18 cellular contexts compared by ENCODE assay signal in the genomic region with DNA sequence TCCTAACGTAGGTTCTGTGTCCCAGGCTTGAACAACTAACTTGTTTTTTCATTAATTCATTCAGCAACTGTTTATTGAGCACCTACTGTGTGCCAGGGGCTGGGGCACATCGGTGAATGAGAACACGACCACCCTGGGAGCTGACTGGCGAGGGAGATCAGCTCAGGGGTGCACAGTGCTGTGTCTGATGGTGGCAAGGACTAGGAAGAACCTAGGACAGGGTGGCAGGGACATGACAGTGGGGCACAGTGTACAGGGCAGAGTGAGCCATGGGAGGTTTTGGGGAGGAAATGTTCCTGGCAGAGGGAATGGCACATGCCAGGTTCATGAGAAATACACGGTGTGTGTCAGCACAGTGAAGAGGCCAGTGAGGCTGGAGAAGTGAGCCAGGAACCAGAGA.
DNase-seq lines count a peak whose midpoint lies in the region; ATAC-seq and TF ChIP-seq lines count a peak whose summit lies in the region.
"Had no signal": no experiment of that assay in that cellular context is flagged by ENCODE, and none has a peak within 500 bp of the region (broad histone marks: within the 10 kb centered on the region; RNA-seq: fewer than 3 reads in every experiment).

No MANE protein-coding gene starts in this region.

- H3K27me3 Mint-ChIP-seq in endodermal cell (ENCODE audit: insufficient read depth), result no peaks in the 10 kb centered on the region
- H3K27me3 Mint-ChIP-seq: CD4-positive, CD25-positive, alpha-beta regulatory T cell had no signal

- 85 to 92% methylated on average over 5 of the region's 5 CpGs for WGBS in GM23248 (ENCODE audit: low coverage in 1 of 2, low lambda C conversion rate in 2 of 2, missing lambda C conversion rate in 2 of 2), 2 experiments
- WGBS in endodermal cell (ENCODE audit: insufficient coverage in 1 of 2, insufficient read length in 1 of 2), 2 experiments, result 94 to 98% methylated on average over 5 of the region's 5 CpGs

- H3K9me3 ChIP-seq in GM23248 (ENCODE audit: low read depth) (no peaks in the 10 kb centered on the region), MG63 (no peaks in the 10 kb centered on the region), endodermal cell (ENCODE audit: control insufficient read depth, low read length) (peaks cover 5% of the 10 kb centered on the region), Peyer's patch (no peaks in the 10 kb centered on the region)
- H3K9me3 ChIP-seq: BE2C had no signal

- no peak for TF ChIP-seq POLR2A in Peyer's patch (IDR thresholded peaks at IDR 0.05)

- H3K4me3 Mint-ChIP-seq in endodermal cell, result no peak overlapping the region
- H3K4me3 Mint-ChIP-seq in stimulated activated effector memory CD8-positive, alpha-beta T cell treated with anti-CD3 and anti-CD28 coated beads, Interleukin-12 subunit alpha, Interleukin-12 subunit beta, amount 100 ng/mL, for 72 hours, result no peak overlapping the region
- H3K4me3 Mint-ChIP-seq: CD4-positive, CD25-positive, alpha-beta regulatory T cell; CD8-positive, alpha-beta memory T cell had no signal

- peak overlapping the region; percentile 4 for H3K27ac Mint-ChIP-seq in endodermal cell
- no peak overlapping the region for H3K27ac Mint-ChIP-seq in stimulated activated effector memory CD8-positive, alpha-beta T cell treated with anti-CD3 and anti-CD28 coated beads, Interleukin-12 subunit alpha, Interleukin-12 subunit beta, amount 100 ng/mL, for 72 hours
- H3K27ac Mint-ChIP-seq: CD8-positive, alpha-beta memory T cell had no signal

- peak; percentile 47 for ATAC-seq in stimulated activated effector memory CD8-positive, alpha-beta T cell treated with anti-CD3 and anti-CD28 coated beads, Interleukin-12 subunit alpha, Interleukin-12 subunit beta, amount 100 ng/mL, for 72 hours
- no peak for ATAC-seq in GM19035 (IDR thresholded peaks at IDR 0.05; ENCODE audit: unreplicated experiment)
- ATAC-seq: K562 had no signal

- peaks cover 7% of the 10 kb centered on the region; the same call in 1 of the 2 replicates for H3K27me3 ChIP-seq in GM23248 (replicated peaks; ENCODE audit: insufficient read depth)
- no peaks in the 10 kb centered on the region for H3K27me3 ChIP-seq in MG63
- H3K27me3 ChIP-seq in endodermal cell (ENCODE audit: control insufficient read depth, insufficient read depth, low read length, poor library complexity, severe bottlenecking), result no peaks in the 10 kb centered on the region
- no peaks in the 10 kb centered on the region for H3K27me3 ChIP-seq in Peyer's patch
- H3K27me3 ChIP-seq: BE2C had no signal

- no peak for TF ChIP-seq CTCF in endodermal cell (conservative IDR thresholded peaks at IDR 0.05)
- TF ChIP-seq CTCF in Peyer's patch (IDR thresholded peaks at IDR 0.05), result no peak

- in situ Hi-C loops in GM23248 (cut with MboI), result no loop called here

- H3K9ac ChIP-seq in GM23248, result no peak overlapping the region
- H3K9ac ChIP-seq in endodermal cell (ENCODE audit: extremely low read depth, low read length, poor library complexity, severe bottlenecking), result no peak overlapping the region

- no peaks in the 10 kb centered on the region for H4K20me1 ChIP-seq in GM23248 (ENCODE audit: insufficient read depth)

- peak; percentile 23 for DNase-seq in GM23248
- DNase-seq in MG63, result peak; percentile 42
- no peak for DNase-seq in endodermal cell
- DNase-seq in stimulated activated effector memory CD8-positive, alpha-beta T cell treated with anti-CD3 and anti-CD28 coated beads, Interleukin-12 subunit alpha, Interleukin-12 subunit beta, amount 100 ng/mL, for 72 hours (ENCODE audit: low spot score in 2 of 2), result no peak
- DNase-seq in nucleus accumbens (lab: John Stamatoyannopoulos, UW), result no peak
- no peak for DNase-seq in Peyer's patch
- DNase-seq in NCI-H526 (lab: John Stamatoyannopoulos, UW), result no peak
- DNase-seq: ACHN; BE2C; C1 segment of cervical spinal cord; CD4-positive, CD25-positive, alpha-beta regulatory T cell; CD8-positive, alpha-beta memory T cell; COR-L47; HCEC 1CT; IMR-90 had no signal

- H3K9me3 Mint-ChIP-seq in endodermal cell, result peaks cover 9% of the 10 kb centered on the region
- H3K9me3 Mint-ChIP-seq in stimulated activated effector memory CD8-positive, alpha-beta T cell treated with anti-CD3 and anti-CD28 coated beads, Interleukin-12 subunit alpha, Interleukin-12 subunit beta, amount 100 ng/mL, for 72 hours, result no peaks in the 10 kb centered on the region
- H3K9me3 Mint-ChIP-seq: CD8-positive, alpha-beta memory T cell had no signal

- no peak overlapping the region for H3K4me2 ChIP-seq in GM23248 (ENCODE audit: unreplicated experiment)

- no peaks in the 10 kb centered on the region for H3K36me3 ChIP-seq in GM23248 (ENCODE audit: low read depth)
- H3K36me3 ChIP-seq in MG63, result no peaks in the 10 kb centered on the region; the same call in 1 of the 2 replicates
- no peaks in the 10 kb centered on the region for H3K36me3 ChIP-seq in endodermal cell (ENCODE audit: control insufficient read depth, insufficient read depth, low read length)
- no peaks in the 10 kb centered on the region for H3K36me3 ChIP-seq in Peyer's patch
- H3K36me3 ChIP-seq: BE2C had no signal

- peaks cover 4% of the 10 kb centered on the region; the same call in 1 of the 2 replicates for H3F3A ChIP-seq in GM23248 (ENCODE audit: insufficient read depth)

- H3K36me3 Mint-ChIP-seq in endodermal cell (ENCODE audit: low read depth), result peaks cover 29% of the 10 kb centered on the region
- no peaks in the 10 kb centered on the region for H3K36me3 Mint-ChIP-seq in stimulated activated effector memory CD8-positive, alpha-beta T cell treated with anti-CD3 and anti-CD28 coated beads, Interleukin-12 subunit alpha, Interleukin-12 subunit beta, amount 100 ng/mL, for 72 hours
- H3K36me3 Mint-ChIP-seq: CD4-positive, CD25-positive, alpha-beta regulatory T cell; CD8-positive, alpha-beta memory T cell had no signal

- no peak overlapping the region for H3K4me3 ChIP-seq in GM23248
- H3K4me3 ChIP-seq in MG63, result no peak overlapping the region
- H3K4me3 ChIP-seq in endodermal cell (ENCODE audit: low read length), result no peak overlapping the region
- no peak overlapping the region for H3K4me3 ChIP-seq in Peyer's patch
- H3K4me3 ChIP-seq: K562 had no signal

- H3K4me1 Mint-ChIP-seq in endodermal cell, result no peaks in the 10 kb centered on the region
- H3K4me1 Mint-ChIP-seq in stimulated activated effector memory CD8-positive, alpha-beta T cell treated with anti-CD3 and anti-CD28 coated beads, Interleukin-12 subunit alpha, Interleukin-12 subunit beta, amount 100 ng/mL, for 72 hours, result no peaks in the 10 kb centered on the region
- H3K4me1 Mint-ChIP-seq: CD4-positive, CD25-positive, alpha-beta regulatory T cell; CD8-positive, alpha-beta memory T cell had no signal

- H3K79me2 ChIP-seq in GM23248 (ENCODE audit: insufficient read depth), result no peaks in the 10 kb centered on the region

- no peaks in the 10 kb centered on the region for H3K9me2 ChIP-seq in GM23248 (ENCODE audit: insufficient read depth)

- H3K4me1 ChIP-seq in GM23248 (ENCODE audit: insufficient read depth) (peaks cover 11% of the 10 kb centered on the region), endodermal cell (ENCODE audit: control insufficient read depth, insufficient read depth, low read length) (no peaks in the 10 kb centered on the region), Peyer's patch (no peaks in the 10 kb centered on the region)
- H3K4me1 ChIP-seq: BE2C had no signal

- H3K27ac ChIP-seq in GM23248, result no peak overlapping the region
- H3K27ac ChIP-seq in endodermal cell (ENCODE audit: low read depth, low read length), result no peak overlapping the region
- no peak overlapping the region for H3K27ac ChIP-seq in Peyer's patch
- H3K27ac ChIP-seq: HL-60 had no signal

- no peak overlapping the region for H2AFZ ChIP-seq in GM23248

Comparison
In these comparisons a context has a peak if more than half of its experiments do, and no peak if none do; other contexts are left out.
1. DNase-seq: peak in GM23248 (single experiment) and MG63 (single experiment); none in endodermal cell (single experiment), stimulated activated effector memory CD8-positive, alpha-beta T cell treated with anti-CD3 and anti-CD28 coated beads, Interleukin-12 subunit alpha, Interleukin-12 subunit beta, amount 100 ng/mL, for 72 hours (0 of 2), nucleus accumbens (0 of 56), Peyer's patch (0 of 3) and NCI-H526 (0 of 2).